10 cellular contexts compared by ENCODE assay signal in the genomic region with DNA sequence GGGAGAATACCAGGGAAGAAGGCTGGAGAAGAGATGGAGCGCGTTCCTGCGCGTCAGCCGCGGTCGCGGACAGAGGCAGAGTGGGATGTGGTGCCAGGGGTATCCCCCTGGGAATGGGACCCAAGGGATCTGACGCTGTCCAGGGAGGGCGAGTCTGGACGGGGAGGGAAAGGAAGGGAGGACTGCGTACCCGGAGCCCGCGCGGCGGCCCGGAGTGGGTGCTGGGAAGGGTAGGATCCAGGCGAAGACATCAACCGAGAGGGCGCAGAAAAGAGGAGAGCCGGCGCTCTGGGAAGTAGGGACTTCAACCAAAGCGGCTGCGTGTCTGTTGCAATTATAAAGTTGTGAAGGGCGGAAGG. TPM values are rescaled to one million over a fixed set of nuclear protein-coding genes. Genes with fewer than 3 reads are reported as not detected.
DNase-seq lines count a peak whose midpoint lies in the region; TF ChIP-seq lines count a peak whose summit lies in the region.
"Had no signal": no experiment of that assay in that cellular context is flagged by ENCODE, and none has a peak within 500 bp of the region (broad histone marks: within the 10 kb centered on the region; RNA-seq: fewer than 3 reads in every experiment).

No MANE protein-coding gene starts in this region.

- WGBS in trophoblast cell (ENCODE audit: extremely low coverage, insufficient coverage, insufficient read length) = no CpG with 5 or more reads among the region's 26 CpGs

- no peak overlapping the region for H3K23ac ChIP-seq in trophoblast cell (ENCODE audit: low read length)

- TF ChIP-seq CTCF in fibroblast of the aortic adventitia (IDR thresholded peaks at IDR 0.05; ENCODE audit: insufficient read depth, low read length) = no peak

- H3K27ac ChIP-seq in SJSA1 (no peak overlapping the region), trophoblast cell (ENCODE audit: low read depth, low read length) (no peak overlapping the region)

- no peak overlapping the region for H3K14ac ChIP-seq in trophoblast cell (ENCODE audit: low read length)

- no peaks in the 10 kb centered on the region for H3K27me3 ChIP-seq in SJSA1 (replicated peaks)
- H3K27me3 ChIP-seq in trophoblast cell (ENCODE audit: insufficient read depth, low read length) = peaks cover 32% of the 10 kb centered on the region

- no peak overlapping the region for H3K18ac ChIP-seq in trophoblast cell (ENCODE audit: low read length)

- H3K79me1 ChIP-seq in trophoblast cell (ENCODE audit: low read length) = no peaks in the 10 kb centered on the region

- peak overlapping the region; percentile 52 for H2AFZ ChIP-seq in trophoblast cell (ENCODE audit: insufficient read depth, low read length, poor library complexity)

- no peaks in the 10 kb centered on the region for H3K79me2 ChIP-seq in trophoblast cell (ENCODE audit: control insufficient read depth, insufficient read depth, low read length, poor library complexity)

- DNase-seq in DMS79 (lab: John Stamatoyannopoulos, UW) (peak; percentile 33), SJSA1 (ENCODE audit: low read depth in 1 of 2, low spot score in 2 of 2) (peak in 1 of 2 experiments; percentile 19), fibroblast of the aortic adventitia (ENCODE audit: low read depth) (no peak), trophoblast cell (no peak), SW 1271 (lab: John Stamatoyannopoulos, UW) (no peak), midbrain (lab: John Stamatoyannopoulos, UW) (no peak), retina (no peak), Ammon's horn (ENCODE audit: low spot score) (no peak)

- H2BK5ac ChIP-seq in trophoblast cell (ENCODE audit: low read depth, low read length, poor library complexity) = no peak overlapping the region

- H3K4ac ChIP-seq in trophoblast cell (ENCODE audit: low read depth, low read length) = no peak overlapping the region

- H3K9me3 ChIP-seq in SJSA1 (replicated peaks) (no peaks in the 10 kb centered on the region), trophoblast cell (ENCODE audit: insufficient read depth, low read depth, low read length) (peaks cover 2% of the 10 kb centered on the region)

- no peak overlapping the region for H2AK5ac ChIP-seq in trophoblast cell (ENCODE audit: low read length)

- no peak overlapping the region for H2BK12ac ChIP-seq in trophoblast cell (ENCODE audit: low read length)

- H3K36me3 ChIP-seq in SJSA1 (no peaks in the 10 kb centered on the region), trophoblast cell (ENCODE audit: control insufficient read depth in 1 of 2, insufficient read depth in 2 of 2, low read length in 2 of 2) (no peaks in the 10 kb centered on the region)

- H4K12ac ChIP-seq in trophoblast cell (ENCODE audit: low read depth, low read length) = no peak overlapping the region

- H3K9ac ChIP-seq in trophoblast cell (ENCODE audit: low read length) = no peak overlapping the region

- H2BK120ac ChIP-seq in trophoblast cell (ENCODE audit: insufficient read depth, low read length, poor library complexity) = no peak overlapping the region

- H4K8ac ChIP-seq in trophoblast cell (ENCODE audit: low read depth, low read length) = no peak overlapping the region

- H3K4me1 ChIP-seq in SJSA1 (replicated peaks) = peaks cover 4% of the 10 kb centered on the region; the same call in 1 of the 2 replicates
- H3K4me1 ChIP-seq in trophoblast cell (ENCODE audit: control insufficient read depth in 1 of 2, insufficient read depth in 2 of 2, low read length in 2 of 2) = peaks cover 2 to 6% of the 10 kb centered on the region in 2 experiments

- H4K91ac ChIP-seq in trophoblast cell (ENCODE audit: low read depth, low read length) = no peak overlapping the region

- peak overlapping the region; percentile 49 for H3K4me2 ChIP-seq in trophoblast cell (ENCODE audit: low read length)

- H3K4me3 ChIP-seq in SJSA1 (peak overlapping the region; percentile 28), fibroblast of the aortic adventitia (ENCODE audit: low read depth, low read length) (peak overlapping the region; percentile 64), trophoblast cell (ENCODE audit: low read depth, low read length) (no peak overlapping the region)
- H3K4me3 ChIP-seq: K562 had no signal

RNA-seq across cellular contexts. Expression of gene C11orf87, which starts 0.7 kb away (rescaled TPM):
- total RNA-seq in SJSA1 (2014; rRNA removed; shearing (Covaris generic)) = 0.78 TPM in 1 of 2 replicates, not detected in the other
- total RNA-seq in fibroblast of the aortic adventitia (ENCODE audit: low replicate concordance) = 0.09 TPM in 1 of 2 replicates, not detected in the other
- polyA plus RNA-seq in trophoblast cell (2013) = under 0.01 TPM in 1 of 2 replicates, not detected in the other
- total RNA-seq: activated T-helper 1 cell treated with anti-CD3 and anti-CD28 coated beads, Interleukin-12 subunit alpha, Interleukin-12 subunit beta, Interleukin-2, Interleukin-4 antibody, amounts not matched to agents 30 ng/mL and 10 ng/mL and 1 ng/mL, durations not matched to agents 14 hours and 24 hours and 36 hours; K562 had no signal
- polyA plus RNA-seq: K562 had no signal
